Comparison of ENCODE assay signal across 17 cellular contexts in the genomic region with DNA sequence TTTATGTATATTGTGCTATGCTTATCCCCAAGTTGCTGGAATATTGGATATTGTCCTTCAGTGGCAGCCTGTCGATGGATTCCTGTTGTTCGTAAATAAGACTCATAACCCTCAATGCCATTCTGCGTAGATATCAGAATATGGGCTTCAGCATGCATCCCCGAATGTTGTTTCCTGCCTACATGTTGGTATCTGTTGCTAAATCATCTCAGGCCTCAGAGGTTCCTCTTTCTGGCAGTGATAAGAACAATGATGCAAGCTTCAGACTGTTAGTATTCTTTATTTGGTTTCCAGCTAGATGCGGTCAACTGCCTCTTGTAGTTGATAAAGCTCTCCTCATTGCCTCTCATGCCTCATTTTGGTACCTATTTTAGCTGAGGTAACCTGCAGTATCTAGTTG.
"Had no signal": no experiment of that assay in that cellular context is flagged by ENCODE, and none has a peak within 500 bp of the region (broad histone marks: within the 10 kb centered on the region; RNA-seq: fewer than 3 reads in every experiment).

No MANE protein-coding gene starts in this region.

- DNase-seq: activated CD4-positive, alpha-beta T cell treated with anti-CD3 and anti-CD28 coated beads for 48 hours; activated CD8-positive, alpha-beta memory T cell treated with anti-CD3 and anti-CD28 coated beads, Interleukin-2, amount 50 U/mL, for 48 hours; activated naive CD4-positive, alpha-beta T cell; activated naive CD8-positive, alpha-beta T cell treated with anti-CD3 and anti-CD28 coated beads, Interleukin-2, amount 10 ng/mL, durations not matched to agents 7 days and 5 days; anterior cingulate cortex; brain microvascular endothelial cell; cerebellar nuclear complex; effector memory CD4-positive, alpha-beta T cell; foreskin keratinocyte; glutamatergic neuron; kidney glomerular epithelial cell; left ventricle myocardium superior; stimulated activated CD4-positive, alpha-beta T cell treated with anti-CD3 and anti-CD28 coated beads, Interleukin-15, amount 100 ng/mL, for 24 hours; stimulated activated CD4-positive, alpha-beta T cell treated with anti-CD3 and anti-CD28 coated beads, Interleukin-4, amount 100 ng/mL, for 24 hours; stimulated activated naive CD4-positive, alpha-beta T cell; T-helper 9 cell; tibial artery had no signal

- H3K27me3 ChIP-seq: brain microvascular endothelial cell, foreskin keratinocyte, tibial artery had no signal

- H3K4me3 ChIP-seq: tibial artery had no signal

- H3K4me1 ChIP-seq: foreskin keratinocyte, tibial artery had no signal

- H3K27ac ChIP-seq: brain microvascular endothelial cell, foreskin keratinocyte, tibial artery had no signal

- H3K36me3 ChIP-seq: brain microvascular endothelial cell, tibial artery had no signal
